ENCODE assay signal across 9 cellular contexts in the genomic region with DNA sequence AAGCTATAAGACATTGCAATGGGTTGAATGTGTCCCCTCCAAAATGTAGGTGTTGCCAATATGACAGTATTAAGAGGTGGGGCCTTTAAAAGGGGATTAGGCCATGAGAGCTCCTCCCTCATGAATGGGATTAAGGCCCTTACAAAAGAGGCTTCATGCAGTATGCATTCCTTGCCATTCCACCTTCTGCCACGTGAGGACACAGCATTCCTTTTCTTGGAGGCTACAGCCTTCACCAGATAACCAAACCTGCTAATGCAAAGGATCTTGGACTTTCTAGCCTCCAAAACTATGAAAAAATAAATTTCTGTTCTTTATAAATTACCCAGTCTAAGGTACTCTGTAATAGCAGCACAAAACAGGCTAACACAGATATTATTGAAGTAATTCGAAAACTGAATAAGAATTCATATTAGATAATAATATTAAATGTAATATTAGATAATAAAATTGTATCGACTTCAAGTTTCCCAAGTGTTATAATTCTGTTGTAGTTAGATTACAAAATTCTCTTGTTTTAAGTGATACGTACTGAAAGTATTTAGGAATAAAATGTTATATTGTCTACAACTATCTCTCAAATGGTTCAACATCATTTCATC. TPM values are rescaled to one million over a fixed set of nuclear protein-coding genes. Genes with fewer than 3 reads are reported as not detected.
DNase-seq lines count a peak whose midpoint lies in the region; ATAC-seq and TF ChIP-seq lines count a peak whose summit lies in the region.
"Had no signal": no experiment of that assay in that cellular context is flagged by ENCODE, and none has a peak within 500 bp of the region (broad histone marks: within the 10 kb centered on the region; RNA-seq: fewer than 3 reads in every experiment).

No MANE protein-coding gene starts in this region.

- WGBS in transverse colon (ENCODE audit: low coverage in 1 of 2), 2 donors, result 75 to 78% methylated on average over 4 of the region's 4 CpGs

- intact Hi-C loops in transverse colon (cut with DNase I; ENCODE audit: low total_unique reads), result loop anchor here (5.0 kb wide), 1 partner anchor 1281 kb away; no protein-coding TSS in a partner anchor

- H3K4me3 ChIP-seq in transverse colon, result no peak overlapping the region

- no peak overlapping the region for H3K27ac ChIP-seq in transverse colon

- peaks cover 0 to 6% (median 0%) of the 10 kb centered on the region in 4 donors for H3K4me1 ChIP-seq in transverse colon

- H3K27me3 ChIP-seq in transverse colon, result no peaks in the 10 kb centered on the region

- DNase-seq in SIG-M5 treated with dmso at 0.1 percent for 504 hours (lab: John Stamatoyannopoulos, UW; ENCODE audit: unreplicated experiment), result peak; percentile 67
- DNase-seq in SIG-M5 (lab: John Stamatoyannopoulos, UW), result no peak
- DNase-seq in RPMI7951 (ENCODE audit: low read depth), result peak; percentile 76
- DNase-seq in fibroblast of peridontal ligament (ENCODE audit: extremely low read depth), result peak; percentile 76
- DNase-seq in transverse colon, result peak; percentile 52
- no peak for DNase-seq in AML-193 (lab: John Stamatoyannopoulos, UW)
- DNase-seq: CD4-positive, CD25-positive, alpha-beta regulatory T cell had no signal

- H3K36me3 ChIP-seq in transverse colon, result no peaks in the 10 kb centered on the region

- no peak for TF ChIP-seq POLR2A in transverse colon (IDR thresholded peaks at IDR 0.05)

- ATAC-seq in GM18909 (IDR thresholded peaks at IDR 0.05; ENCODE audit: poor library complexity, unreplicated experiment), result no peak
- no peak for ATAC-seq in GM18907 (IDR thresholded peaks at IDR 0.05; ENCODE audit: unreplicated experiment)

- TF ChIP-seq CTCF in transverse colon (IDR thresholded peaks at IDR 0.05), result peak; percentile 32 to 57 (median 48)

- H3K9me3 ChIP-seq in transverse colon, result no peaks in the 10 kb centered on the region

- in situ Hi-C loops in transverse colon (cut with MboI; ENCODE audit: low pct_ligation_motif_present in 1 of 4, low pct_unique_long_range_greater_than_20kb in 1 of 4, low sequenced_read_pairs in 3 of 4), result loop anchor here (10.0 to 25.0 kb wide), 5 partner anchors 736 to 1286 kb away; a partner anchor contains a TSS

- TF ChIP-seq EP300 in transverse colon (IDR thresholded peaks at IDR 0.05; ENCODE audit: low read depth), result no peak

RNA-seq across cellular contexts. Expression of a gene that starts 29.4 kb away (rescaled TPM):
- 0.29 and 0.36 TPM in 2 replicates for total RNA-seq in RPMI7951 (2014; rRNA removed; shearing (Covaris generic))
- total RNA-seq in transverse colon, result 10 to 100 TPM in 2 of 4 donors, 1 to 10 TPM in 2; 6.2 to 26.2 (median 8.5) TPM

RNA-seq across cellular contexts. Expression of a gene that starts 33.5 kb away (rescaled TPM):
- 0.39 TPM in 1 of 2 replicates, not detected in the other for total RNA-seq in RPMI7951 (2014; rRNA removed; shearing (Covaris generic))
- total RNA-seq in transverse colon, result 10 to 100 TPM in 2 of 4 donors, 1 to 10 TPM in 2; 8.2 to 38.3 (median 21.5) TPM

Comparison
In these comparisons a context has a peak if more than half of its experiments do, and no peak if none do; other contexts are left out.
1. DNase-seq: peak in SIG-M5 treated with dmso at 0.1 percent for 504 hours (single experiment), RPMI7951 (single experiment), fibroblast of peridontal ligament (single experiment) and transverse colon (single experiment); none in SIG-M5 (single experiment) and AML-193 (0 of 2).